In genomic region chr12:84954415-84954814, GRCh38 we compare ENCODE assay signal across 29 cellular contexts. TPM values are rescaled to one million over a fixed set of nuclear protein-coding genes. Genes with fewer than 3 reads are reported as not detected.
"Had no signal": no experiment of that assay in that cellular context is flagged by ENCODE, and none has a peak within 500 bp of the region (broad histone marks: within the 10 kb centered on the region; RNA-seq: fewer than 3 reads in every experiment).

No MANE protein-coding gene starts in this region.

- H3K27me3 ChIP-seq: ascending aorta, SJSA1 had no signal

- H3K36me3 ChIP-seq: ascending aorta, SJSA1 had no signal

- H3K4me3 ChIP-seq: ascending aorta, SJSA1 had no signal

- H3K9me3 ChIP-seq: ascending aorta, SJSA1, SK-N-SH had no signal

- H3K4me1 ChIP-seq: ascending aorta, SJSA1 had no signal

- ATAC-seq: activated CD8-positive, alpha-beta T cell treated with anti-CD3 and anti-CD28 coated beads for 36 hours; Panc1 had no signal

- H3K27ac ChIP-seq: ascending aorta, SJSA1 had no signal

- FAIRE-seq: TTC549 had no signal

- DNase-seq: activated CD4-positive, alpha-beta T cell treated with anti-CD3 and anti-CD28 coated beads, Interleukin-2, amount 10 ng/mL, durations not matched to agents 24 days and 14 days; activated CD4-positive, alpha-beta T cell treated with anti-CD3 and anti-CD28 coated beads, Interleukin-2, amount 50 U/mL, for 4 hours; activated CD8-positive, alpha-beta T cell treated with anti-CD3 and anti-CD28 coated beads for 36 hours; activated gamma-delta T cell; activated naive CD4-positive, alpha-beta T cell treated with Interleukin-2 at 50 U/mL for 16 hours; activated naive CD8-positive, alpha-beta T cell treated with anti-CD3 and anti-CD28 coated beads, Interleukin-2, amount 10 ng/mL, durations not matched to agents 7 days and 5 days; activated T-cell treated with anti-CD3 and anti-CD28 coated beads, Interleukin-2, amount 50 U/mL, for 24 hours; amygdala; central memory CD4-positive, alpha-beta T cell; NCI-H1092 treated with DMSO at 0.1 percent for 48 hours; NCI-H1417; NCI-H146; NCI-H187; NCI-H2029 treated with DMSO at 0.1 percent for 48 hours; NCI-H2107; NCI-H2171; NCI-H510A; NCI-H526; NCI-H748 treated with DMSO at 0.1 percent for 48 hours; RPMI8226; SHP77 treated with DMSO at 0.1 percent for 48 hours; SK-N-SH had no signal

RNA-seq across cellular contexts. Expression of gene SLC6A15, which starts 41.8 kb away (rescaled TPM):
- total RNA-seq: activated CD4-positive, alpha-beta T cell treated with anti-CD3 and anti-CD28 coated beads, Interleukin-2, amount 10 ng/mL, durations not matched to agents 24 days and 14 days; activated CD8-positive, alpha-beta memory T cell treated with anti-CD3 and anti-CD28 coated beads for 36 hours; activated CD8-positive, alpha-beta T cell treated with anti-CD3 and anti-CD28 coated beads for 36 hours; activated naive CD8-positive, alpha-beta T cell treated with anti-CD3 and anti-CD28 coated beads, Interleukin-2, amount 10 ng/mL, durations not matched to agents 7 days and 5 days; activated T-helper 2 cell treated with anti-CD3 and anti-CD28 coated beads, Interferon-gamma antibody, Interleukin-2, Interleukin-4, amounts not matched to agents 10 μg/mL and 5 μg/mL and 100 μg/mL, durations not matched to agents 14 hours and 24 hours and 36 hours; ascending aorta; M059J had no signal
